Comparison of ENCODE assay signal across 33 cellular contexts in the genomic region with DNA sequence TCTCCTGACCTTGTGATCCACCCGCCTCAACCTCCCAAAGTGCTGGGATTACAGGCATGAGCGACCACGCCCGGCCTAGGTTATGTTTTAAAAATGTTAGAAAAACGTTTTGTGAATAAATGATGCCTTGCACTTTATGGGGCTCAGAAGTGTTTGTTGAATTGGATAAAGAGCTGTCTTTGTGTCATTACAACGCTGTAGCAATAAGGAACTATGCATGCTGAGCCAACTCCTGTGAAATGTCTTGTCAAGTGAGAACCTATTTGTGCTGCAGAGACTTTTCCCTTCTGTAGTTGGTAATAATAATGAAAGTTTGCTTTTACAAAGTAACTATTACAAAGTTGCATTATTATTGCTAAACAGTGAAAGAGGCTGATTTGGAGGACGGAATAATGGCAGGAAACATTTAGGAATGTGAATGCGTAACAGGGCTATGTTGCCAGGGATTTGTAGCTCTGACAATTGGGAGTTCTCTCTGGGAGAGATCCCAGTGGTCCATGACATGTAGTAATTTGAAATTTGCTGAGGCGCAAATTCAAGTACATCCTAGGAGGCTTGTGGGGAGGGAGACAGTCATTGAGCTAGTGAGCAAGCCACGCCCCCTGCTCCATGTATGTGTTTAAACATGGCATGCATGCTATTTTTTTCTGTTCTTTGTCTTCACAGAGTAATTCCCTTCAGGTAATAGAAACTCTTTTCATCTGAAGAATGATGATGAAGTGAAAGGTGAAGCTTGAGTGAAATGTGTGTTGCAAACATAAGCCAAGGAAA. TPM values are rescaled to one million over a fixed set of nuclear protein-coding genes. Genes with fewer than 3 reads are reported as not detected.
DNase-seq lines count a peak whose midpoint lies in the region; FAIRE-seq and TF ChIP-seq lines count a peak whose summit lies in the region.
"Had no signal": no experiment of that assay in that cellular context is flagged by ENCODE, and none has a peak within 500 bp of the region (broad histone marks: within the 10 kb centered on the region; RNA-seq: fewer than 3 reads in every experiment).

No MANE protein-coding gene starts in this region.

- H3K27ac ChIP-seq in transverse colon, result peak overlapping the region; percentile 17 to 41 (median 26)
- H3K27ac ChIP-seq: gastroesophageal sphincter, left lung, pancreas, skin epidermis had no signal

- no peak overlapping the region for H3K4me3 ChIP-seq in fibroblast of pulmonary artery (replicated peaks; ENCODE audit: low read depth, low read length)
- no peak overlapping the region for H3K4me3 ChIP-seq in transverse colon
- H3K4me3 ChIP-seq: A549, gastroesophageal sphincter, left lung, pancreas, skin epidermis had no signal

- no peaks in the 10 kb centered on the region for H3K27me3 ChIP-seq in transverse colon
- H3K27me3 ChIP-seq: gastroesophageal sphincter, left lung, pancreas had no signal

- peaks cover 0 to 34% (median 13%) of the 10 kb centered on the region in 4 donors for H3K4me1 ChIP-seq in transverse colon
- H3K4me1 ChIP-seq: gastroesophageal sphincter, left lung, pancreas had no signal

- intact Hi-C loops in transverse colon (cut with DNase I; ENCODE audit: low total_unique reads), result no loop called here

- H3K27me3 Mint-ChIP-seq in T-helper 2 cell treated with Interferon-gamma antibody and Interleukin-4, amounts not matched to agents 5 μg/mL and 100 μg/mL, for 36 hours (ENCODE audit: low read depth), result no peaks in the 10 kb centered on the region
- H3K27me3 Mint-ChIP-seq: activated CD8-positive, alpha-beta T cell treated with anti-CD3 and anti-CD28 coated beads for 36 hours; activated T-helper 17 cell treated with anti-CD3 and anti-CD28 coated beads, Interleukin-2, amount 50 U/mL, for 72 hours; B cell; stimulated activated naive CD8-positive, alpha-beta T cell treated with anti-CD3 and anti-CD28 coated beads, Interleukin-15, Interleukin-2, amounts not matched to agents 100 ng/mL and 50 ng/mL, for 24 hours; T-cell had no signal

- H3K27ac Mint-ChIP-seq in T-helper 2 cell treated with Interferon-gamma antibody and Interleukin-4, amounts not matched to agents 5 μg/mL and 100 μg/mL, for 36 hours, result peak overlapping the region; percentile 12
- H3K27ac Mint-ChIP-seq: activated CD8-positive, alpha-beta T cell treated with anti-CD3 and anti-CD28 coated beads for 36 hours; B cell; mesothelial cell of epicardium; stimulated activated naive CD8-positive, alpha-beta T cell treated with anti-CD3 and anti-CD28 coated beads, Interleukin-15, Interleukin-2, amounts not matched to agents 100 ng/mL and 50 ng/mL, for 24 hours had no signal

- H3K4me1 Mint-ChIP-seq in T-helper 2 cell treated with Interferon-gamma antibody and Interleukin-4, amounts not matched to agents 5 μg/mL and 100 μg/mL, for 36 hours (ENCODE audit: low read depth), result peaks cover 27% of the 10 kb centered on the region
- H3K4me1 Mint-ChIP-seq: mesothelial cell of epicardium, nephron had no signal

- TF ChIP-seq POLR2A in transverse colon (IDR thresholded peaks at IDR 0.05) (no peak), H54 (IDR thresholded peaks at IDR 0.05; ENCODE audit: low read depth, low read length) (no peak)

- no peak for TF ChIP-seq EP300 in transverse colon (IDR thresholded peaks at IDR 0.05; ENCODE audit: low read depth)

- no peak for FAIRE-seq in H54 (lab: Jason Lieb, UNC)
- FAIRE-seq: A549, bronchial epithelial cell, colon, pancreas, RCC 7860 had no signal

- 50 to 71% methylated on average over 9 to 10 of the region's 10 CpGs for WGBS in transverse colon (ENCODE audit: low coverage in 1 of 2), 2 donors

- in situ Hi-C loops in transverse colon (cut with MboI; ENCODE audit: low pct_ligation_motif_present in 1 of 4, low pct_unique_long_range_greater_than_20kb in 1 of 4, low sequenced_read_pairs in 3 of 4), result no loop called here

- no peak overlapping the region for H3K4me3 Mint-ChIP-seq in T-helper 2 cell treated with Interferon-gamma antibody and Interleukin-4, amounts not matched to agents 5 μg/mL and 100 μg/mL, for 36 hours
- H3K4me3 Mint-ChIP-seq: activated CD8-positive, alpha-beta T cell treated with anti-CD3 and anti-CD28 coated beads for 36 hours; activated T-helper 17 cell treated with anti-CD3 and anti-CD28 coated beads, Interleukin-2, amount 50 U/mL, for 72 hours; B cell; mesothelial cell of epicardium; nephron; stimulated activated naive CD8-positive, alpha-beta T cell treated with anti-CD3 and anti-CD28 coated beads, Interleukin-15, Interleukin-2, amounts not matched to agents 100 ng/mL and 50 ng/mL, for 24 hours; T-cell had no signal

- no peak for DNase-seq in T-helper 2 cell treated with Interferon-gamma antibody and Interleukin-4, amounts not matched to agents 5 μg/mL and 100 μg/mL, for 36 hours (ENCODE audit: low spot score)
- no peak for DNase-seq in T-helper 2 cell
- DNase-seq in NCI-H187 treated with DMSO at 0.1 percent for 48 hours (lab: John Stamatoyannopoulos, UW), result peak; percentile 25
- peak; percentile 15 for DNase-seq in fibroblast of pulmonary artery (ENCODE audit: low read depth)
- peak; percentile 26 for DNase-seq in transverse colon
- no peak for DNase-seq in T1000 (lab: John Stamatoyannopoulos, UW)
- DNase-seq in H54 (ENCODE audit: insufficient read length, low spot score), result no peak
- DNase-seq in NCI-H1092 treated with DMSO at 0.1 percent for 48 hours (lab: John Stamatoyannopoulos, UW), result no peak
- DNase-seq: activated CD4-positive, alpha-beta T cell treated with anti-CD3 and anti-CD28 coated beads for 1 hour; activated CD8-positive, alpha-beta T cell treated with anti-CD3 and anti-CD28 coated beads for 36 hours; activated naive CD4-positive, alpha-beta T cell treated with anti-CD3 and anti-CD28 coated beads, Interleukin-2, amount 50 U/mL, for 16 hours; amniotic stem cell; COR-L47; DMS53; GF-D8; hippocampal formation; left lung; NCI-H1930; NCI-H345; pancreas; retina; T-cell had no signal

- H3K36me3 ChIP-seq in transverse colon, result no peaks in the 10 kb centered on the region
- H3K36me3 ChIP-seq: pancreas had no signal

- H3K36me3 Mint-ChIP-seq in T-helper 2 cell treated with Interferon-gamma antibody and Interleukin-4, amounts not matched to agents 5 μg/mL and 100 μg/mL, for 36 hours (ENCODE audit: low read depth), result peaks cover 13% of the 10 kb centered on the region

- no peaks in the 10 kb centered on the region for H3K9me3 ChIP-seq in transverse colon
- H3K9me3 ChIP-seq: A549, gastroesophageal sphincter, left lung, pancreas had no signal

- TF ChIP-seq CTCF in fibroblast of pulmonary artery (IDR thresholded peaks at IDR 0.05; ENCODE audit: low read length, missing control alignments), result no peak
- no peak for TF ChIP-seq CTCF in transverse colon (IDR thresholded peaks at IDR 0.05)

- no peaks in the 10 kb centered on the region for H3K9me3 Mint-ChIP-seq in T-helper 2 cell treated with Interferon-gamma antibody and Interleukin-4, amounts not matched to agents 5 μg/mL and 100 μg/mL, for 36 hours
- H3K9me3 Mint-ChIP-seq: activated CD8-positive, alpha-beta T cell treated with anti-CD3 and anti-CD28 coated beads for 36 hours; activated T-helper 17 cell treated with anti-CD3 and anti-CD28 coated beads, Interleukin-2, amount 50 U/mL, for 72 hours; mesothelial cell of epicardium; nephron; stimulated activated naive CD8-positive, alpha-beta T cell treated with anti-CD3 and anti-CD28 coated beads, Interleukin-15, Interleukin-2, amounts not matched to agents 100 ng/mL and 50 ng/mL, for 24 hours; T-cell had no signal

RNA-seq across cellular contexts. Expression of a gene that starts 16.8 kb away (rescaled TPM):
- 10 to 100 TPM; 14.7 to 34.8 (median 21.5) TPM for total RNA-seq in transverse colon

RNA-seq across cellular contexts. Expression of a gene that starts 19.2 kb away (rescaled TPM):
- total RNA-seq in transverse colon, result 10 to 100 TPM in 3 of 4 donors, 1 to 10 TPM in 1; 5.2 to 43.3 (median 27.3) TPM

RNA-seq across cellular contexts. Expression of a gene that starts 42.7 kb away (rescaled TPM):
- total RNA-seq in transverse colon, result 1 to 10 TPM in 1 of 4 donors, under 1 TPM in 2, not detected in 1; 0.27 to 1.1 (median 0.32) TPM
- total RNA-seq: activated CD8-positive, alpha-beta T cell treated with anti-CD3 and anti-CD28 coated beads for 36 hours; activated T-helper 17 cell treated with anti-CD3 and anti-CD28 coated beads, Interleukin-2, amount 50 U/mL, for 72 hours; bronchial epithelial cell had no signal

Comparison
In these comparisons a context has a peak if more than half of its experiments do, and no peak if none do; other contexts are left out.
1. DNase-seq: peak in NCI-H187 treated with DMSO at 0.1 percent for 48 hours (single experiment), fibroblast of pulmonary artery (single experiment) and transverse colon (single experiment); none in T-helper 2 cell treated with Interferon-gamma antibody and Interleukin-4, amounts not matched to agents 5 μg/mL and 100 μg/mL, for 36 hours (single experiment), T-helper 2 cell (0 of 5), T1000 (single experiment), H54 (single experiment) and NCI-H1092 treated with DMSO at 0.1 percent for 48 hours (single experiment).